Comparison of ENCODE assay signal across 13 cellular contexts in genomic region chr4:82362565-82362964, GRCh38. TPM values are rescaled to one million over a fixed set of nuclear protein-coding genes. Genes with fewer than 3 reads are reported as not detected.
DNase-seq lines count a peak whose midpoint lies in the region; ATAC-seq and TF ChIP-seq lines count a peak whose summit lies in the region.
"Had no signal": no experiment of that assay in that cellular context is flagged by ENCODE, and none has a peak within 500 bp of the region (broad histone marks: within the 10 kb centered on the region; RNA-seq: fewer than 3 reads in every experiment).

No MANE protein-coding gene starts in this region.

- no peaks in the 10 kb centered on the region for H3K27me3 Mint-ChIP-seq in activated CD8-positive, alpha-beta T cell treated with anti-CD3 and anti-CD28 coated beads for 36 hours
- H3K27me3 Mint-ChIP-seq in activated CD8-positive, alpha-beta T cell treated with anti-CD3 and anti-CD28 coated beads, Interleukin-2, amount 10 ng/mL, durations not matched to agents 7 days and 5 days (ENCODE audit: low read depth), result no peaks in the 10 kb centered on the region
- H3K27me3 Mint-ChIP-seq in activated B cell treated with CpG ODN at 0.5 μM for 24 hours, result no peaks in the 10 kb centered on the region

- peak overlapping the region; percentile 57 for H3K27ac Mint-ChIP-seq in activated CD8-positive, alpha-beta T cell treated with anti-CD3 and anti-CD28 coated beads for 36 hours
- H3K27ac Mint-ChIP-seq in activated CD8-positive, alpha-beta T cell treated with anti-CD3 and anti-CD28 coated beads, Interleukin-2, amount 10 ng/mL, durations not matched to agents 7 days and 5 days, result no peak overlapping the region
- H3K27ac Mint-ChIP-seq in activated B cell treated with CpG ODN at 0.5 μM for 24 hours, result peak overlapping the region; percentile 68

- ATAC-seq in activated CD8-positive, alpha-beta T cell treated with anti-CD3 and anti-CD28 coated beads for 36 hours, result peak; percentile 67
- ATAC-seq in activated CD8-positive, alpha-beta T cell treated with anti-CD3 and anti-CD28 coated beads, Interleukin-2, amount 10 ng/mL, durations not matched to agents 7 days and 5 days, result no peak
- ATAC-seq in GM21723 (IDR thresholded peaks at IDR 0.05; ENCODE audit: unreplicated experiment), result peak; percentile 45
- peak; percentile 57 for ATAC-seq in activated B cell treated with CpG ODN at 0.5 μM for 24 hours (ENCODE audit: low read depth)
- ATAC-seq: mucosa of descending colon, WTC11 had no signal

- H3K9me3 Mint-ChIP-seq in activated CD8-positive, alpha-beta T cell treated with anti-CD3 and anti-CD28 coated beads for 36 hours, result no peaks in the 10 kb centered on the region
- H3K9me3 Mint-ChIP-seq in activated CD8-positive, alpha-beta T cell treated with anti-CD3 and anti-CD28 coated beads, Interleukin-2, amount 10 ng/mL, durations not matched to agents 7 days and 5 days (ENCODE audit: insufficient read depth), result no peaks in the 10 kb centered on the region
- no peaks in the 10 kb centered on the region for H3K9me3 Mint-ChIP-seq in activated B cell treated with CpG ODN at 0.5 μM for 24 hours
- H3K9me3 Mint-ChIP-seq: WTC11 had no signal

- CTCF ChIA-PET in activated CD8-positive, alpha-beta T cell treated with anti-CD3 and anti-CD28 coated beads for 36 hours (lab: Charles Lee), result interaction anchor here (1.4 to 3.7 kb wide), 3 partner anchors 20 to 309 kb away, joined by 3 to 18 read pairs (median 5); no protein-coding TSS in a partner anchor
- CTCF ChIA-PET in activated CD8-positive, alpha-beta T cell treated with anti-CD3 and anti-CD28 coated beads, Interleukin-2, amount 10 ng/mL, durations not matched to agents 7 days and 5 days (lab: Charles Lee), result interaction anchor here (1.8 kb wide), 1 partner anchor 8 kb away, joined by 5 read pairs; no protein-coding TSS in a partner anchor
- CTCF ChIA-PET in activated B cell treated with CpG ODN at 0.5 μM for 24 hours (lab: Charles Lee), result interaction anchor here (0.7 to 3.8 kb wide), 5 partner anchors 66 to 896 kb away, joined by 4 to 24 read pairs (median 15); no protein-coding TSS in a partner anchor

- H3K4me1 ChIP-seq in neutrophil (ENCODE audit: control insufficient read depth in 1 of 2, insufficient read depth in 1 of 2, low read depth in 1 of 2, low read length in 1 of 2), result peaks cover 30 to 42% of the 10 kb centered on the region in 2 experiments

- no peak for TF ChIP-seq CTCF in activated CD8-positive, alpha-beta T cell treated with anti-CD3 and anti-CD28 coated beads for 36 hours (IDR thresholded peaks at IDR 0.05)
- TF ChIP-seq CTCF in activated B cell treated with CpG ODN at 0.5 μM for 24 hours (IDR thresholded peaks at IDR 0.05) (no peak), neutrophil (IDR thresholded peaks at IDR 0.05) (no peak)

- no peaks in the 10 kb centered on the region for H3K27me3 ChIP-seq in neutrophil
- H3K27me3 ChIP-seq: vagina had no signal

- peaks cover 65% of the 10 kb centered on the region for H3K36me3 Mint-ChIP-seq in activated CD8-positive, alpha-beta T cell treated with anti-CD3 and anti-CD28 coated beads for 36 hours (ENCODE audit: low read depth)
- peaks cover 72% of the 10 kb centered on the region for H3K36me3 Mint-ChIP-seq in activated CD8-positive, alpha-beta T cell treated with anti-CD3 and anti-CD28 coated beads, Interleukin-2, amount 10 ng/mL, durations not matched to agents 7 days and 5 days (ENCODE audit: low read depth)
- H3K36me3 Mint-ChIP-seq in activated B cell treated with CpG ODN at 0.5 μM for 24 hours (ENCODE audit: low read depth), result peaks cover 66% of the 10 kb centered on the region

- peaks cover 6% of the 10 kb centered on the region for H3K36me3 ChIP-seq in neutrophil

- H3K9me3 ChIP-seq in neutrophil, result no peaks in the 10 kb centered on the region
- H3K9me3 ChIP-seq: mucosa of descending colon, vagina had no signal

- H3K27ac ChIP-seq in neutrophil, result peak overlapping the region; percentile 81
- H3K27ac ChIP-seq: vagina had no signal

- H3K4me3 Mint-ChIP-seq in activated CD8-positive, alpha-beta T cell treated with anti-CD3 and anti-CD28 coated beads for 36 hours, result peak overlapping the region; percentile 15
- H3K4me3 Mint-ChIP-seq in activated CD8-positive, alpha-beta T cell treated with anti-CD3 and anti-CD28 coated beads, Interleukin-2, amount 10 ng/mL, durations not matched to agents 7 days and 5 days, result no peak overlapping the region
- peak overlapping the region; percentile 59 for H3K4me3 Mint-ChIP-seq in activated B cell treated with CpG ODN at 0.5 μM for 24 hours
- H3K4me3 Mint-ChIP-seq: WTC11 had no signal

- POLR2A ChIA-PET in activated CD8-positive, alpha-beta T cell treated with anti-CD3 and anti-CD28 coated beads for 36 hours (lab: Charles Lee), result interaction anchor here (1.0 to 1.7 kb wide), 5 partner anchors 8 to 67 kb away, joined by 3 to 6 read pairs (median 4); no protein-coding TSS in a partner anchor
- POLR2A ChIA-PET in activated CD8-positive, alpha-beta T cell treated with anti-CD3 and anti-CD28 coated beads, Interleukin-2, amount 10 ng/mL, durations not matched to agents 7 days and 5 days (lab: Charles Lee), result interaction anchor here (1.6 to 3.9 kb wide), 2 partner anchors 10 to 67 kb away, joined by 5 to 34 read pairs; partner anchors contain the start of genes HNRNPD and HNRNPDL
- POLR2A ChIA-PET in activated B cell treated with CpG ODN at 0.5 μM for 24 hours (lab: Charles Lee), result interaction anchor here (0.5 to 1.6 kb wide), 6 partner anchors 10 to 1956 kb away, joined by 3 to 8 read pairs (median 4); partner anchors contain the start of gene HNRNPD

- peak; percentile 38 for DNase-seq in activated CD8-positive, alpha-beta T cell treated with anti-CD3 and anti-CD28 coated beads for 36 hours
- DNase-seq in activated CD8-positive, alpha-beta T cell treated with anti-CD3 and anti-CD28 coated beads, Interleukin-2, amount 10 ng/mL, durations not matched to agents 7 days and 5 days, result no peak
- DNase-seq in activated B cell treated with CpG ODN at 0.5 μM for 24 hours, result no peak
- no peak for DNase-seq in HuH-7 (ENCODE audit: low spot score)
- no peak for DNase-seq in SHP77 treated with DMSO at 0.1 percent for 48 hours (lab: John Stamatoyannopoulos, UW)
- no peak for DNase-seq in NCI-H187 (lab: John Stamatoyannopoulos, UW)
- DNase-seq: amygdala, mucosa of descending colon, NCI-H2081 had no signal

- intact Hi-C loops in activated CD8-positive, alpha-beta T cell treated with anti-CD3 and anti-CD28 coated beads for 36 hours (cut with micrococcal nuclease), result no loop called here
- intact Hi-C loops in activated B cell treated with CpG ODN at 0.5 μM for 24 hours (cut with micrococcal nuclease), result loop anchor here (5.0 kb wide), 3 partner anchors 140 to 450 kb away; no protein-coding TSS in a partner anchor

- H3K4me3 ChIP-seq in neutrophil (ENCODE audit: low read depth in 1 of 2, low read length in 1 of 2), result no peak overlapping the region
- H3K4me3 ChIP-seq: mucosa of descending colon, vagina had no signal

- H3K4me1 Mint-ChIP-seq in activated CD8-positive, alpha-beta T cell treated with anti-CD3 and anti-CD28 coated beads for 36 hours (ENCODE audit: low read depth), result peaks cover 83% of the 10 kb centered on the region
- peaks cover 86% of the 10 kb centered on the region for H3K4me1 Mint-ChIP-seq in activated CD8-positive, alpha-beta T cell treated with anti-CD3 and anti-CD28 coated beads, Interleukin-2, amount 10 ng/mL, durations not matched to agents 7 days and 5 days (ENCODE audit: low read depth)
- H3K4me1 Mint-ChIP-seq in activated B cell treated with CpG ODN at 0.5 μM for 24 hours, result peaks cover 84% of the 10 kb centered on the region

RNA-seq across cellular contexts. Expression of gene HNRNPD, which starts 11.2 kb away (rescaled TPM):
- total RNA-seq in activated CD8-positive, alpha-beta T cell treated with anti-CD3 and anti-CD28 coated beads for 36 hours, result 100 to 1,000 TPM; 384 to 403 TPM
- 100 to 1,000 TPM; 405 to 406 TPM for total RNA-seq in activated CD8-positive, alpha-beta T cell treated with anti-CD3 and anti-CD28 coated beads, Interleukin-2, amount 10 ng/mL, durations not matched to agents 7 days and 5 days
- 300 and 350 TPM in 2 replicates for total RNA-seq in activated B cell treated with CpG ODN at 0.5 μM for 24 hours
